ENCODE assay signal across 8 cellular contexts in genomic region chr1:213989071-213989739, GRCh38. TPM values are rescaled to one million over a fixed set of nuclear protein-coding genes. Genes with fewer than 3 reads are reported as not detected.
DNase-seq lines count a peak whose midpoint lies in the region; ATAC-seq lines count a peak whose summit lies in the region.

No MANE protein-coding gene starts in this region.

- no peaks in the 10 kb centered on the region for H3K36me3 ChIP-seq in CD4-positive, alpha-beta memory T cell (ENCODE audit: insufficient read depth, low read length)
- no peaks in the 10 kb centered on the region for H3K36me3 ChIP-seq in skeletal muscle tissue (ENCODE audit: control insufficient read depth in 3 of 3, insufficient read depth in 3 of 3, low read length in 3 of 3)

- peaks cover 51 to 61% of the 10 kb centered on the region in 2 donors for H3K27me3 Mint-ChIP-seq in CD4-positive, alpha-beta memory T cell
- peaks cover 81% of the 10 kb centered on the region for H3K27me3 Mint-ChIP-seq in activated naive CD8-positive, alpha-beta T cell treated with anti-CD3 and anti-CD28 coated beads, Interleukin-2, amount 50 U/mL, for 24 hours

- peak overlapping the region; percentile 45 to 83 (median 73) for H3K9ac ChIP-seq in skeletal muscle tissue (ENCODE audit: low read depth in 1 of 3, low read length in 3 of 3)

- H3K27ac Mint-ChIP-seq in CD4-positive, alpha-beta memory T cell: peak overlapping the region in 2 of 7 donors; percentile 26 to 74
- no peak overlapping the region for H3K27ac Mint-ChIP-seq in activated naive CD8-positive, alpha-beta T cell treated with anti-CD3 and anti-CD28 coated beads, Interleukin-2, amount 50 U/mL, for 24 hours

- no peak for ATAC-seq in activated naive CD8-positive, alpha-beta T cell treated with anti-CD3 and anti-CD28 coated beads, Interleukin-2, amount 50 U/mL, for 24 hours
- no peak for ATAC-seq in GM19351 (IDR thresholded peaks at IDR 0.05; ENCODE audit: unreplicated experiment)

- no peaks in the 10 kb centered on the region for H3K9me3 ChIP-seq in CD4-positive, alpha-beta memory T cell (ENCODE audit: control insufficient read depth in 1 of 2, low read length in 2 of 2)
- H3K9me3 ChIP-seq in skeletal muscle tissue (ENCODE audit: control insufficient read depth in 3 of 3, low read length in 3 of 3): no peaks in the 10 kb centered on the region

- peaks cover 20 to 43% (median 36%) of the 10 kb centered on the region in 4 donors for H3K4me1 Mint-ChIP-seq in CD4-positive, alpha-beta memory T cell
- peaks cover 31% of the 10 kb centered on the region for H3K4me1 Mint-ChIP-seq in activated naive CD8-positive, alpha-beta T cell treated with anti-CD3 and anti-CD28 coated beads, Interleukin-2, amount 50 U/mL, for 24 hours

- peaks cover 5% of the 10 kb centered on the region in 2 donors for H3K36me3 Mint-ChIP-seq in CD4-positive, alpha-beta memory T cell
- H3K36me3 Mint-ChIP-seq in activated naive CD8-positive, alpha-beta T cell treated with anti-CD3 and anti-CD28 coated beads, Interleukin-2, amount 50 U/mL, for 24 hours (ENCODE audit: low read depth): no peaks in the 10 kb centered on the region

- peak overlapping the region in 7 of 8 donors; percentile 80 to 94 (median 89) for H3K4me3 Mint-ChIP-seq in CD4-positive, alpha-beta memory T cell
- peak overlapping the region; percentile 79 for H3K4me3 Mint-ChIP-seq in activated naive CD8-positive, alpha-beta T cell treated with anti-CD3 and anti-CD28 coated beads, Interleukin-2, amount 50 U/mL, for 24 hours

- intact Hi-C loops in CD4-positive, alpha-beta memory T cell (cut with micrococcal nuclease): loop anchor here (5.0 to 10.0 kb wide), 4 partner anchors 56 to 317 kb away; no protein-coding TSS in a partner anchor

- no peak for DNase-seq in CD4-positive, alpha-beta memory T cell
- DNase-seq in HuH-7 (ENCODE audit: low spot score) (peak; percentile 40), NCI-H226 (no peak), LoVo (ENCODE audit: low spot score) (no peak)
- DNase-seq in activated naive CD8-positive, alpha-beta T cell treated with anti-CD3 and anti-CD28 coated beads, Interleukin-2, amount 50 U/mL, for 24 hours: no peak

- no peak overlapping the region for H3K27ac ChIP-seq in CD4-positive, alpha-beta memory T cell (ENCODE audit: low read depth, low read length)
- peak overlapping the region; percentile 69 for H3K27ac ChIP-seq in skeletal muscle tissue (ENCODE audit: low read depth, low read length)

- H3K4me1 ChIP-seq in CD4-positive, alpha-beta memory T cell (ENCODE audit: insufficient read depth, low read length): peaks cover 36% of the 10 kb centered on the region
- peaks cover 4 to 20% (median 20%) of the 10 kb centered on the region in 3 donors for H3K4me1 ChIP-seq in skeletal muscle tissue (ENCODE audit: control insufficient read depth in 3 of 3, insufficient read depth in 3 of 3, low read length in 3 of 3)

- no peak overlapping the region for H3K4me3 ChIP-seq in CD4-positive, alpha-beta memory T cell (ENCODE audit: low read length in 2 of 2)
- H3K4me3 ChIP-seq in iPS-11a (ENCODE audit: low read depth, low read length) (peak overlapping the region; percentile 53), skeletal muscle tissue (ENCODE audit: low read length in 3 of 3) (peak overlapping the region; percentile 75 to 85 (median 79))

- peaks cover 53% of the 10 kb centered on the region for H3K27me3 ChIP-seq in CD4-positive, alpha-beta memory T cell (ENCODE audit: insufficient read depth, low read length)
- H3K27me3 ChIP-seq in skeletal muscle tissue (ENCODE audit: control insufficient read depth in 3 of 3, insufficient read depth in 3 of 3, low read length in 3 of 3): peaks cover 15 to 24% (median 21%) of the 10 kb centered on the region in 3 donors

- H3K9me3 Mint-ChIP-seq in CD4-positive, alpha-beta memory T cell: peaks cover 0 to 21% (median 11%) of the 10 kb centered on the region in 8 donors
- no peaks in the 10 kb centered on the region for H3K9me3 Mint-ChIP-seq in activated naive CD8-positive, alpha-beta T cell treated with anti-CD3 and anti-CD28 coated beads, Interleukin-2, amount 50 U/mL, for 24 hours

- CTCF ChIA-PET in CD4-positive, alpha-beta memory T cell (lab: Charles Lee; ENCODE audit: partially characterized antibody): no interaction called here

- POLR2A ChIA-PET in CD4-positive, alpha-beta memory T cell (lab: Charles Lee; ENCODE audit: partially characterized antibody): no interaction called here

RNA-seq across cellular contexts. Expression of gene PROX1, which starts 1.4 kb away (rescaled TPM):
- total RNA-seq in CD4-positive, alpha-beta memory T cell: not detected
- polyA plus RNA-seq in CD4-positive, alpha-beta memory T cell: not detected
- total RNA-seq in skeletal muscle tissue: 6.3 TPM

Comparison
In these comparisons a context has a peak if more than half of its experiments do, and no peak if none do; other contexts are left out.
1. H3K4me3 ChIP-seq: peak in iPS-11a (single experiment) and skeletal muscle tissue (3 of 3); none in CD4-positive, alpha-beta memory T cell (0 of 2).